Comparison of ENCODE assay signal across 1 cellular context in genomic region chr1:160916666-160917065, GRCh38.
TF ChIP-seq lines count a peak whose summit lies in the region.

No MANE protein-coding gene starts in this region.

TF ChIP-seq in A549, 52 proteins besides CTCF, POLR2A, EP300 and RAD21 (continued from another document):
- TF ChIP-seq PBX3 (IDR thresholded peaks at IDR 0.05) (no peak), ZSCAN20 (CRISPR knock-in tag; IDR thresholded peaks at IDR 0.05) (no peak), EHMT2 (IDR thresholded peaks at IDR 0.05; ENCODE audit: low read depth) (no peak), FOSL2 (IDR thresholded peaks at IDR 0.05) (no peak), FOSL2 (CRISPR knock-in tag; IDR thresholded peaks at IDR 0.05) (0 out of 2 replicates have a peak, but pooled peaks have one; percentile 12), ATOH8 (CRISPR knock-in tag; IDR thresholded peaks at IDR 0.05; ENCODE audit: low read depth) (no peak), SMC3 (IDR thresholded peaks at IDR 0.05) (no peak)
